In genomic region chr9:136138566-136138965, GRCh38 we compare ENCODE assay signal across 8 cellular contexts. TPM values are rescaled to one million over a fixed set of nuclear protein-coding genes. Genes with fewer than 3 reads are reported as not detected.
DNase-seq lines count a peak whose midpoint lies in the region; ATAC-seq and TF ChIP-seq lines count a peak whose summit lies in the region.

No MANE protein-coding gene starts in this region.

- peaks cover 0 to 9% (median 4%) of the 10 kb centered on the region in 3 donors for H3K4me1 Mint-ChIP-seq in CD8-positive, alpha-beta memory T cell

- TF ChIP-seq CTCF in fibroblast of villous mesenchyme (IDR thresholded peaks at IDR 0.05; ENCODE audit: insufficient read depth, low read depth, low read length) (peak; percentile 43), uterus (IDR thresholded peaks at IDR 0.05) (no peak)

- no peaks in the 10 kb centered on the region for H3K36me3 ChIP-seq in CD8-positive, alpha-beta memory T cell (ENCODE audit: insufficient read depth, low read length)
- no peaks in the 10 kb centered on the region for H3K36me3 ChIP-seq in HAP-1 (replicated peaks)
- H3K36me3 ChIP-seq in uterus = no peaks in the 10 kb centered on the region

- H3K36me3 Mint-ChIP-seq in CD8-positive, alpha-beta memory T cell = peaks cover 0 to 3% (median 0%) of the 10 kb centered on the region in 3 donors

- H3K27me3 ChIP-seq in CD8-positive, alpha-beta memory T cell (ENCODE audit: insufficient read depth, low read length, poor library complexity, severe bottlenecking) = peaks cover 4% of the 10 kb centered on the region
- H3K27me3 ChIP-seq in HAP-1 (ENCODE audit: low read depth) (no peaks in the 10 kb centered on the region), uterus (peaks cover 0 to 18% of the 10 kb centered on the region in 2 donors)

- H3K4me3 ChIP-seq in CD8-positive, alpha-beta memory T cell (ENCODE audit: low read length) = no peak overlapping the region
- H3K4me3 ChIP-seq in HAP-1 (no peak overlapping the region), fibroblast of villous mesenchyme (ENCODE audit: low read depth, low read length) (no peak overlapping the region), uterus (no peak overlapping the region)

- H3K27ac Mint-ChIP-seq in CD8-positive, alpha-beta memory T cell = no peak overlapping the region

- peak in 3 of 5 donors; percentile 15 to 31 (median 23) for DNase-seq in CD8-positive, alpha-beta memory T cell
- DNase-seq in HAP-1 (ENCODE audit: low spot score in 2 of 2) (peak; percentile 49 to 88), SW480 (ENCODE audit: low spot score) (peak; percentile 46), fibroblast of villous mesenchyme (ENCODE audit: low read depth) (peak; percentile 26), uterus (no peak)

- POLR2A ChIA-PET in CD8-positive, alpha-beta memory T cell (lab: Charles Lee) = no interaction called here

- no peaks in the 10 kb centered on the region for H3K9me3 ChIP-seq in CD8-positive, alpha-beta memory T cell (ENCODE audit: low read length)
- H3K9me3 ChIP-seq in HAP-1 (no peaks in the 10 kb centered on the region), uterus (no peaks in the 10 kb centered on the region)

- no peak overlapping the region for H3K27ac ChIP-seq in CD8-positive, alpha-beta memory T cell (ENCODE audit: low read depth, low read length)
- H3K27ac ChIP-seq in uterus = no peak overlapping the region

- no peaks in the 10 kb centered on the region for H3K4me1 ChIP-seq in CD8-positive, alpha-beta memory T cell (ENCODE audit: insufficient read depth, low read length)
- H3K4me1 ChIP-seq in HAP-1 (peaks cover 10% of the 10 kb centered on the region), uterus (no peaks in the 10 kb centered on the region)

- CTCF ChIA-PET in CD8-positive, alpha-beta memory T cell (lab: Charles Lee) = no interaction called here

- in situ Hi-C loops in HAP-1 (cut with MboI; ENCODE audit: low sequenced_read_pairs) = no loop called here

- ATAC-seq in HG02981 (IDR thresholded peaks at IDR 0.05; ENCODE audit: unreplicated experiment) (no peak), HG02852 (IDR thresholded peaks at IDR 0.05; ENCODE audit: unreplicated experiment) (no peak), GM21381 (IDR thresholded peaks at IDR 0.05; ENCODE audit: unreplicated experiment) (no peak)

- no peak overlapping the region for H3K4me3 Mint-ChIP-seq in CD8-positive, alpha-beta memory T cell

- H3K9me3 Mint-ChIP-seq in CD8-positive, alpha-beta memory T cell = no peaks in the 10 kb centered on the region

- peaks cover 19 to 20% of the 10 kb centered on the region in 2 donors for H3K27me3 Mint-ChIP-seq in CD8-positive, alpha-beta memory T cell

- intact Hi-C loops in uterus (cut with DNase I; ENCODE audit: low total_unique reads) = no loop called here

- no peak for TF ChIP-seq POLR2A in uterus (IDR thresholded peaks at IDR 0.05)

RNA-seq across cellular contexts. Expression of gene TMEM250, which starts 19.9 kb away (rescaled TPM):
- total RNA-seq in CD8-positive, alpha-beta memory T cell = 10 to 100 TPM; 46.4 to 50.2 TPM
- polyA plus RNA-seq in CD8-positive, alpha-beta memory T cell = 74.9 TPM
- total RNA-seq in fibroblast of villous mesenchyme = 39.0 and 39.7 TPM in 2 replicates
- total RNA-seq in uterus = 10 to 100 TPM; 14.7 to 42.0 (median 28.0) TPM

RNA-seq across cellular contexts. Expression of gene NACC2, which starts 43.5 kb away (rescaled TPM):
- total RNA-seq in CD8-positive, alpha-beta memory T cell = 1 to 10 TPM; 9.0 to 9.1 TPM
- polyA plus RNA-seq in CD8-positive, alpha-beta memory T cell = 2.9 TPM
- total RNA-seq in fibroblast of villous mesenchyme (30.3 and 34.1 TPM in 2 replicates), uterus (10 to 100 TPM in 3 of 4 donors, 1 to 10 TPM in 1; 8.2 to 57.5 (median 19.1) TPM)

Comparison
In these comparisons a context has a peak if more than half of its experiments do, and no peak if none do; other contexts are left out.
1. DNase-seq: peak in CD8-positive, alpha-beta memory T cell (3 of 5), HAP-1 (2 of 2), SW480 (single experiment) and fibroblast of villous mesenchyme (single experiment); none in uterus (0 of 2).